Comparison of ENCODE assay signal across 9 cellular contexts in the genomic region with DNA sequence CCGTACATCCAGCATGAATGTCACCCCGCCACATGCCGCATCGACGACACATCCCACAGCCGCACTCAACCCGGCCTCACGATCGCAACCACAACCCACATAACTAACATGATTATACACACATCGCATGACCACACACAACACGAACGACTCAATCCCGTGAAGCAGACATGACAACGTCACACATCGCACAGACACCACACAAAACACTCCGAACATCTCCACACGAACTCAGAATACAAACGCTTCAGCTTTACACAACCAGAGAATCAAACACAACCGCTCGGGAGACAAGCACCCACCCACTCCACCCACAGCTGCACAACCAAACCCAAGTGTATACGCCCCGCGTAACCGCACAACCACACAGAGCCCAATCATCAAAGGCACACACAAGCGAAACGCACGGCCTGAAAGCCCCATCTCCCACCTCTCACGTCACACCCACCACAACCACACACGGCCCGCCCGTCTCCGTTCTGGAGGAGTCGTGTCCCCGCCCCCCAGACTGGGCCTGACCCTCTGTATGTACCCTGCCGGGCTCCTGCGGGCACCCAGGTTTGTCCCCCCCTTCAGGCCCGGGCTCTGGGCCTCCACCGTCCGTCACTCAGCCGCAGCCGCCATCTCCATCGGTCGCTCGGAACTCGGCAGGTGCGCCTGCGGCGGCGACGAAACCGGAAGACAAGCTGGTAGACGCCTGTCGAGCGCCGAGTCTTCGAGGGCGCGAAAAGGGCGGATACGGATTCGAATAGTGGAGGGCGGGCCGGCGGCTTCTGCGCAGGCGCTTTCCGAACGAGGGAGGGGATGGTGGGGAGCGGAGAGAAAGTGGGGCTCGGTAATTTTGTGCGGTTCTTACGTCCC. TPM values are rescaled to one million over a fixed set of nuclear protein-coding genes. Genes with fewer than 3 reads are reported as not detected.
DNase-seq lines count a peak whose midpoint lies in the region; ATAC-seq, FAIRE-seq and TF ChIP-seq lines count a peak whose summit lies in the region.
"Had no signal": no experiment of that assay in that cellular context is flagged by ENCODE, and none has a peak within 500 bp of the region (broad histone marks: within the 10 kb centered on the region; RNA-seq: fewer than 3 reads in every experiment).

A gene (minus strand): TSS at position 646 of the 861 bp plus-strand sequence. CDS start 3,028 bp downstream, outside the sequence.

- H3K9me3 ChIP-seq in keratinocyte (ENCODE audit: control insufficient read depth, low read depth, low read length), result no peaks in the 10 kb centered on the region

- H3K79me2 ChIP-seq in keratinocyte (ENCODE audit: control insufficient read depth, insufficient read depth, low read length), result peaks cover 22% of the 10 kb centered on the region

- H2AFZ ChIP-seq in keratinocyte (ENCODE audit: control insufficient read depth, low read length), result peak within 1 kb of the TSS; percentile 99

- FAIRE-seq in keratinocyte (lab: Jason Lieb, UNC), result no peak
- FAIRE-seq: colon had no signal

- H3K4me2 ChIP-seq in keratinocyte (ENCODE audit: control insufficient read depth, extremely low read depth, insufficient read depth, low read depth, low read length), result peak within 1 kb of the TSS; percentile 100

- no peaks in the 10 kb centered on the region for H3K9me1 ChIP-seq in keratinocyte (ENCODE audit: control insufficient read depth, extremely low read depth, insufficient read depth, low read length)

- TF ChIP-seq CTCF in AG10803 (conservative IDR thresholded peaks at IDR 0.05; ENCODE audit: low read length) (no peak), keratinocyte (optimal IDR thresholded peaks at IDR 0.05 in 1 of 3, IDR thresholded peaks at IDR 0.05 in 1 of 3, conservative IDR thresholded peaks at IDR 0.05 in 1 of 3; ENCODE audit: extremely low read depth in 1 of 3, insufficient read depth in 2 of 3, low read length in 3 of 3) (no peak)

- peak within 1 kb of the TSS; percentile 91 for H3K27ac ChIP-seq in keratinocyte (ENCODE audit: control insufficient read depth, insufficient read depth, low read length)

- peak within 1 kb of the TSS; percentile 96 for H3K9ac ChIP-seq in keratinocyte (ENCODE audit: control insufficient read depth, extremely low read depth, insufficient read depth, low read length)

- peaks cover 16% of the 10 kb centered on the region for H3K4me1 ChIP-seq in keratinocyte (ENCODE audit: control insufficient read depth, extremely low read depth, insufficient read depth, low read length)

- no peaks in the 10 kb centered on the region for H4K20me1 ChIP-seq in keratinocyte (ENCODE audit: control insufficient read depth, extremely low read depth, insufficient read depth, low read length)

- ATAC-seq in GM19025 (IDR thresholded peaks at IDR 0.05; ENCODE audit: low read depth, unreplicated experiment) (peak; percentile 88), HG03280 (IDR thresholded peaks at IDR 0.05; ENCODE audit: unreplicated experiment) (peak; percentile 92)

- dilution Hi-C loops in keratinocyte (cut with MboI; ENCODE audit: extremely low pct_ligation_motif_present, low sequenced_read_pairs), result no loop called here

- H3K4me3 ChIP-seq in AG10803 (ENCODE audit: low read length) (peak within 1 kb of the TSS; percentile 99), keratinocyte (ENCODE audit: control insufficient read depth in 2 of 3, extremely low read depth in 1 of 3, insufficient read depth in 2 of 3, low read depth in 1 of 3, low read length in 3 of 3) (peak within 1 kb of the TSS; percentile 94 to 100 (median 99))

- peaks cover 6 to 11% of the 10 kb centered on the region in 2 experiments for H3K36me3 ChIP-seq in keratinocyte (ENCODE audit: control insufficient read depth in 2 of 2, extremely low read depth in 1 of 2, insufficient read depth in 2 of 2, low read length in 2 of 2)

- no peaks in the 10 kb centered on the region for H3K27me3 ChIP-seq in keratinocyte (ENCODE audit: control insufficient read depth, extremely low read depth, insufficient read depth, low read length)

- DNase-seq in AG10803 (ENCODE audit: low read depth) (peak; percentile 93), NCI-H460 (ENCODE audit: extremely low read depth, low read depth) (peak; percentile 90), cerebellum (ENCODE audit: low spot score) (peak; percentile 95), keratinocyte (ENCODE audit: low read depth, low spot score) (peak; percentile 59)
- DNase-seq in activated CD4-positive, CD25-positive, alpha-beta regulatory T cell treated with anti-CD3 and anti-CD28 coated beads, Interleukin-2, amount 50 U/mL, for 72 hours, result peak; percentile 93
- peak; percentile 93 to 95 (median 93) for DNase-seq in stimulated activated CD4-positive, alpha-beta T cell treated with anti-CD3 and anti-CD28 coated beads, Interleukin-12 subunit alpha, Interleukin-12 subunit beta, amount 100 ng/mL, for 48 hours (ENCODE audit: low read depth in 2 of 3, low spot score in 1 of 3)

RNA-seq across cellular contexts. Expression of the gene that starts here (rescaled TPM):
- total RNA-seq in NCI-H460 (2014; rRNA removed; shearing (Covaris generic)), result 15.2 and 20.7 TPM in 2 replicates
- 10.0 and 11.0 TPM in 2 replicates for polyA plus RNA-seq in NCI-H460 (2014; cell fraction: nucleus; rRNA removed)
- total RNA-seq in cerebellum, result 44.3 TPM
- 7.0 to 8.4 TPM (median 7.8 TPM) in 3 replicates for polyA plus RNA-seq in keratinocyte
- polyA plus RNA-seq in keratinocyte (2011; ENCODE audit: low read depth), result 8.6 TPM
- 7.1 and 8.5 TPM in 2 replicates for polyA plus RNA-seq in keratinocyte (2011; cell fraction: cytosol; rRNA removed)
- polyA plus RNA-seq in keratinocyte (2011; cell fraction: nucleus; rRNA removed), result 12.2 and 13.2 TPM in 2 replicates
- 9.1 and 11.4 TPM in 2 replicates for polyA plus RNA-seq in keratinocyte (2012; ENCODE audit: low replicate concordance)
- polyA minus RNA-seq in keratinocyte, result 14.6 to 19.6 TPM (median 17.9 TPM) in 3 replicates
- polyA minus RNA-seq in keratinocyte (2011; cell fraction: cytosol; rRNA and poly(A)+ RNA removed), result 19.6 TPM
- polyA minus RNA-seq in keratinocyte (2011; cell fraction: nucleus; rRNA and poly(A)+ RNA removed), result 10.2 and 16.4 TPM in 2 replicates

Comparison
In these comparisons a context has a peak if more than half of its experiments do, and no peak if none do; other contexts are left out.
1. Peak in every context shown above with its lines: DNase-seq, ATAC-seq, H3K4me3 ChIP-seq and H3K27ac ChIP-seq.